Comparison of ENCODE assay signal across 1 cellular context in genomic region chr15:76994496-76994895, GRCh38.
TF ChIP-seq lines count a peak whose summit lies in the region.

No MANE protein-coding gene starts in this region.

TF ChIP-seq in GM12878, 131 proteins besides CTCF, POLR2A, EP300 and RAD21 (continued from another document):
- TF ChIP-seq, protein P1, sequence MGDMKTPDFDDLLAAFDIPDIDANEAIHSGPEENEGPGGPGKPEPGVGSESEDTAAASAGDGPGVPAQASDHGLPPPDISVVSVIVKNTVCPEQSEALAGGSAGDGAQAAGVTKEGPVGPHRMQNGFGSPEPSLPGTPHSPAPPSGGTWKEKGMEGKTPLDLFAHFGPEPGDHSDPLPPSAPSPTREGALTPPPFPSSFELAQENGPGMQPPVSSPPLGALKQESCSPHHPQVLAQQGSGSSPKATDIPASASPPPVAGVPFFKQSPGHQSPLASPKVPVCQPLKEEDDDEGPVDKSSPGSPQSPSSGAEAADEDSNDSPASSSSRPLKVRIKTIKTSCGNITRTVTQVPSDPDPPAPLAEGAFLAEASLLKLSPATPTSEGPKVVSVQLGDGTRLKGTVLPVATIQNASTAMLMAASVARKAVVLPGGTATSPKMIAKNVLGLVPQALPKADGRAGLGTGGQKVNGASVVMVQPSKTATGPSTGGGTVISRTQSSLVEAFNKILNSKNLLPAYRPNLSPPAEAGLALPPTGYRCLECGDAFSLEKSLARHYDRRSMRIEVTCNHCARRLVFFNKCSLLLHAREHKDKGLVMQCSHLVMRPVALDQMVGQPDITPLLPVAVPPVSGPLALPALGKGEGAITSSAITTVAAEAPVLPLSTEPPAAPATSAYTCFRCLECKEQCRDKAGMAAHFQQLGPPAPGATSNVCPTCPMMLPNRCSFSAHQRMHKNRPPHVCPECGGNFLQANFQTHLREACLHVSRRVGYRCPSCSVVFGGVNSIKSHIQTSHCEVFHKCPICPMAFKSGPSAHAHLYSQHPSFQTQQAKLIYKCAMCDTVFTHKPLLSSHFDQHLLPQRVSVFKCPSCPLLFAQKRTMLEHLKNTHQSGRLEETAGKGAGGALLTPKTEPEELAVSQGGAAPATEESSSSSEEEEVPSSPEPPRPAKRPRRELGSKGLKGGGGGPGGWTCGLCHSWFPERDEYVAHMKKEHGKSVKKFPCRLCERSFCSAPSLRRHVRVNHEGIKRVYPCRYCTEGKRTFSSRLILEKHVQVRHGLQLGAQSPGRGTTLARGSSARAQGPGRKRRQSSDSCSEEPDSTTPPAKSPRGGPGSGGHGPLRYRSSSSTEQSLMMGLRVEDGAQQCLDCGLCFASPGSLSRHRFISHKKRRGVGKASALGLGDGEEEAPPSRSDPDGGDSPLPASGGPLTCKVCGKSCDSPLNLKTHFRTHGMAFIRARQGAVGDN (IDR thresholded peaks at IDR 0.05): no peak
- TF ChIP-seq BCL3 (IDR thresholded peaks at IDR 0.05; ENCODE audit: borderline replicate concordance, insufficient read depth, low read depth, low read length, poor library complexity, severe bottlenecking) (no peak), CBX3 (IDR thresholded peaks at IDR 0.05; ENCODE audit: borderline replicate concordance, low read depth) (no peak), RAD51 (IDR thresholded peaks at IDR 0.05) (no peak), BCLAF1 (IDR thresholded peaks at IDR 0.05) (no peak), ZNF622 (IDR thresholded peaks at IDR 0.05) (no peak), SP1 (IDR thresholded peaks at IDR 0.05; ENCODE audit: low read depth, low read length) (no peak), E2F8 (IDR thresholded peaks at IDR 0.05; ENCODE audit: low read depth, partially characterized antibody) (no peak)
TF ChIP-seq in GM12878: peak in this region for 0.
